In the genomic region with DNA sequence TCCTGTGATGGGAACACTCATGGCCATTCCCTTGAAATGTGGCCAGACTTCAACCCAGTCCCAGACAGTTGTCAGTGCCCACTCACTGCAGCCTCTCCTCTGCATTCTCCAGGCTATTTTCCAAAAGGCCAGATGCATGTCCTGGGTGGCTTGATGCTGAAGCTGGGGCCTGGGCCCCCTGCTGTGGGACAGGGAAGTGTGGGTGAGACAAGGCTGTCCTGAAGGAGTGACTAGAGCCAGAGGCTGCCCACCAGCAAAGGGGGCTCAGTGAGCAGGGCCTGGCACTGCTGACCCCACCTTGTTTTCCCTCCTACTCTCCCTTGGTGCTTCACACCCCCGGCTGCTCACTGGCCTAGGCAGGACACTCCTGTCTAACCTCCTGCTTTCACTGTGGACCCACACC, we compare ENCODE assay signal across 11 cellular contexts. TPM values are rescaled to one million over a fixed set of nuclear protein-coding genes. Genes with fewer than 3 reads are reported as not detected.
DNase-seq lines count a peak whose midpoint lies in the region; ATAC-seq lines count a peak whose summit lies in the region.
"Had no signal": no experiment of that assay in that cellular context is flagged by ENCODE, and none has a peak within 500 bp of the region (broad histone marks: within the 10 kb centered on the region; RNA-seq: fewer than 3 reads in every experiment).

No MANE protein-coding gene starts in this region.

- no peaks in the 10 kb centered on the region for H3K9me3 Mint-ChIP-seq in activated CD4-positive, alpha-beta T cell treated with anti-CD3 and anti-CD28 coated beads for 36 hours (ENCODE audit: low read depth)
- H3K9me3 Mint-ChIP-seq in activated CD8-positive, alpha-beta T cell treated with anti-CD3 and anti-CD28 coated beads, Interleukin-2, amount 10 ng/mL, durations not matched to agents 7 days and 5 days (ENCODE audit: insufficient read depth), result no peaks in the 10 kb centered on the region
- no peaks in the 10 kb centered on the region for H3K9me3 Mint-ChIP-seq in immature natural killer cell
- H3K9me3 Mint-ChIP-seq in stimulated activated effector memory CD8-positive, alpha-beta T cell treated with anti-CD3 and anti-CD28 coated beads, Interleukin-12 subunit alpha, Interleukin-12 subunit beta, amount 100 ng/mL, for 72 hours, result no peaks in the 10 kb centered on the region
- H3K9me3 Mint-ChIP-seq: memory B cell had no signal

- CTCF ChIA-PET in activated CD4-positive, alpha-beta T cell treated with anti-CD3 and anti-CD28 coated beads for 36 hours (lab: Charles Lee), result interaction anchor here (6.0 to 25.3 kb wide), 3 partner anchors 10 to 25 kb away, joined by 92 to 647 read pairs (median 339); a partner anchor contains a TSS
- CTCF ChIA-PET in activated CD8-positive, alpha-beta T cell treated with anti-CD3 and anti-CD28 coated beads, Interleukin-2, amount 10 ng/mL, durations not matched to agents 7 days and 5 days (lab: Charles Lee), result interaction anchor here (5.6 to 29.5 kb wide), 3 partner anchors 9 to 28 kb away, joined by 94 to 1321 read pairs (median 535); a partner anchor contains a TSS

- peaks cover 59% of the 10 kb centered on the region for H3K36me3 Mint-ChIP-seq in activated CD4-positive, alpha-beta T cell treated with anti-CD3 and anti-CD28 coated beads for 36 hours (ENCODE audit: low read depth)
- peaks cover 67% of the 10 kb centered on the region for H3K36me3 Mint-ChIP-seq in activated CD8-positive, alpha-beta T cell treated with anti-CD3 and anti-CD28 coated beads, Interleukin-2, amount 10 ng/mL, durations not matched to agents 7 days and 5 days (ENCODE audit: low read depth)
- H3K36me3 Mint-ChIP-seq in immature natural killer cell, result peaks cover 4 to 13% (median 8%) of the 10 kb centered on the region in 3 donors
- H3K36me3 Mint-ChIP-seq in stimulated activated effector memory CD8-positive, alpha-beta T cell treated with anti-CD3 and anti-CD28 coated beads, Interleukin-12 subunit alpha, Interleukin-12 subunit beta, amount 100 ng/mL, for 72 hours, result peaks cover 66% of the 10 kb centered on the region
- H3K36me3 Mint-ChIP-seq: memory B cell had no signal

- POLR2A ChIA-PET in activated CD4-positive, alpha-beta T cell treated with anti-CD3 and anti-CD28 coated beads for 36 hours (lab: Charles Lee), result interaction anchor here (4.2 to 9.4 kb wide), 3 partner anchors 11 to 28 kb away, joined by 180 to 585 read pairs (median 213); a partner anchor contains a TSS
- POLR2A ChIA-PET in activated CD8-positive, alpha-beta T cell treated with anti-CD3 and anti-CD28 coated beads, Interleukin-2, amount 10 ng/mL, durations not matched to agents 7 days and 5 days (lab: Charles Lee), result interaction anchor here (1.0 to 22.1 kb wide), 6 partner anchors 10 to 259 kb away, joined by 3 to 1664 read pairs (median 210); a partner anchor contains a TSS

- H3K27me3 Mint-ChIP-seq in activated CD4-positive, alpha-beta T cell treated with anti-CD3 and anti-CD28 coated beads for 36 hours, result no peaks in the 10 kb centered on the region
- H3K27me3 Mint-ChIP-seq in activated CD8-positive, alpha-beta T cell treated with anti-CD3 and anti-CD28 coated beads, Interleukin-2, amount 10 ng/mL, durations not matched to agents 7 days and 5 days (ENCODE audit: low read depth), result no peaks in the 10 kb centered on the region
- H3K27me3 Mint-ChIP-seq in immature natural killer cell (ENCODE audit: low read depth in 3 of 3), result peaks cover 4 to 7% (median 5%) of the 10 kb centered on the region in 3 donors
- H3K27me3 Mint-ChIP-seq: memory B cell had no signal

- intact Hi-C loops in activated CD4-positive, alpha-beta T cell treated with anti-CD3 and anti-CD28 coated beads for 36 hours (cut with DNase I, micrococcal nuclease), result no loop called here
- intact Hi-C loops in head of caudate nucleus (cut with DNase I), result no loop called here

- DNase-seq in activated CD4-positive, alpha-beta T cell treated with anti-CD3 and anti-CD28 coated beads for 36 hours, result no peak
- DNase-seq in activated CD4-positive, alpha-beta T cell treated with anti-CD3 and anti-CD28 coated beads for 48 hours, result no peak
- DNase-seq in activated CD8-positive, alpha-beta T cell treated with anti-CD3 and anti-CD28 coated beads, Interleukin-2, amount 10 ng/mL, durations not matched to agents 7 days and 5 days, result no peak
- DNase-seq in immature natural killer cell (no peak), head of caudate nucleus (no peak), T1000 (lab: John Stamatoyannopoulos, UW) (no peak), NCI-H345 treated with DMSO at 0.1 percent for 48 hours (lab: John Stamatoyannopoulos, UW; ENCODE audit: unreplicated experiment) (no peak)
- no peak for DNase-seq in stimulated activated effector memory CD8-positive, alpha-beta T cell treated with anti-CD3 and anti-CD28 coated beads, Interleukin-12 subunit alpha, Interleukin-12 subunit beta, amount 100 ng/mL, for 72 hours (ENCODE audit: low spot score in 2 of 2)
- DNase-seq: NCI-H69; stimulated activated naive CD4-positive, alpha-beta T cell treated with Interleukin-2 at 50 U/mL for 16 hours had no signal

- no peak for ATAC-seq in activated CD4-positive, alpha-beta T cell treated with anti-CD3 and anti-CD28 coated beads for 36 hours
- ATAC-seq in activated CD8-positive, alpha-beta T cell treated with anti-CD3 and anti-CD28 coated beads, Interleukin-2, amount 10 ng/mL, durations not matched to agents 7 days and 5 days, result no peak
- no peak for ATAC-seq in stimulated activated effector memory CD8-positive, alpha-beta T cell treated with anti-CD3 and anti-CD28 coated beads, Interleukin-12 subunit alpha, Interleukin-12 subunit beta, amount 100 ng/mL, for 72 hours

- peak overlapping the region; percentile 100 for H3K27ac Mint-ChIP-seq in activated CD4-positive, alpha-beta T cell treated with anti-CD3 and anti-CD28 coated beads for 36 hours
- H3K27ac Mint-ChIP-seq in activated CD8-positive, alpha-beta T cell treated with anti-CD3 and anti-CD28 coated beads, Interleukin-2, amount 10 ng/mL, durations not matched to agents 7 days and 5 days, result peak overlapping the region; percentile 97
- H3K27ac Mint-ChIP-seq in immature natural killer cell, result peak overlapping the region; percentile 59 to 96 (median 92)
- peak overlapping the region; percentile 99 for H3K27ac Mint-ChIP-seq in stimulated activated effector memory CD8-positive, alpha-beta T cell treated with anti-CD3 and anti-CD28 coated beads, Interleukin-12 subunit alpha, Interleukin-12 subunit beta, amount 100 ng/mL, for 72 hours
- H3K27ac Mint-ChIP-seq: memory B cell had no signal

- H3K4me3 Mint-ChIP-seq in activated CD4-positive, alpha-beta T cell treated with anti-CD3 and anti-CD28 coated beads for 36 hours, result peak overlapping the region; percentile 96
- peak overlapping the region; percentile 94 for H3K4me3 Mint-ChIP-seq in activated CD8-positive, alpha-beta T cell treated with anti-CD3 and anti-CD28 coated beads, Interleukin-2, amount 10 ng/mL, durations not matched to agents 7 days and 5 days
- H3K4me3 Mint-ChIP-seq in immature natural killer cell, result peak overlapping the region in 1 of 5 donors; percentile 29
- peak overlapping the region; percentile 98 for H3K4me3 Mint-ChIP-seq in stimulated activated effector memory CD8-positive, alpha-beta T cell treated with anti-CD3 and anti-CD28 coated beads, Interleukin-12 subunit alpha, Interleukin-12 subunit beta, amount 100 ng/mL, for 72 hours
- H3K4me3 Mint-ChIP-seq: memory B cell had no signal

- peaks cover 80% of the 10 kb centered on the region for H3K4me1 Mint-ChIP-seq in activated CD4-positive, alpha-beta T cell treated with anti-CD3 and anti-CD28 coated beads for 36 hours
- H3K4me1 Mint-ChIP-seq in activated CD8-positive, alpha-beta T cell treated with anti-CD3 and anti-CD28 coated beads, Interleukin-2, amount 10 ng/mL, durations not matched to agents 7 days and 5 days (ENCODE audit: low read depth), result peaks cover 89% of the 10 kb centered on the region
- H3K4me1 Mint-ChIP-seq in immature natural killer cell, result peaks cover 58 to 69% of the 10 kb centered on the region in 2 donors
- peaks cover 80% of the 10 kb centered on the region for H3K4me1 Mint-ChIP-seq in stimulated activated effector memory CD8-positive, alpha-beta T cell treated with anti-CD3 and anti-CD28 coated beads, Interleukin-12 subunit alpha, Interleukin-12 subunit beta, amount 100 ng/mL, for 72 hours

RNA-seq across cellular contexts. Expression of a gene that starts 11.9 kb away (rescaled TPM):
- 100 to 1,000 TPM; 265 to 269 TPM for total RNA-seq in activated CD4-positive, alpha-beta T cell treated with anti-CD3 and anti-CD28 coated beads for 36 hours
- total RNA-seq in activated CD8-positive, alpha-beta T cell treated with anti-CD3 and anti-CD28 coated beads, Interleukin-2, amount 10 ng/mL, durations not matched to agents 7 days and 5 days, result 100 to 1,000 TPM; 380 to 394 TPM
- 10 to 100 TPM in 1 of 3 donors, 1 to 10 TPM in 2; 4.5 to 23.2 (median 7.3) TPM for polyA plus RNA-seq in immature natural killer cell

RNA-seq across cellular contexts. Expression of a gene that starts 17.2 kb away (rescaled TPM):
- total RNA-seq in activated CD4-positive, alpha-beta T cell treated with anti-CD3 and anti-CD28 coated beads for 36 hours, result 100 to 1,000 TPM; 178 to 218 TPM
- 100 to 1,000 TPM; 224 to 225 TPM for total RNA-seq in activated CD8-positive, alpha-beta T cell treated with anti-CD3 and anti-CD28 coated beads, Interleukin-2, amount 10 ng/mL, durations not matched to agents 7 days and 5 days
- 10 to 100 TPM; 57.2 to 92.0 (median 91.2) TPM for polyA plus RNA-seq in immature natural killer cell

RNA-seq across cellular contexts. Expression of a gene that starts 30.4 kb away (rescaled TPM):
- total RNA-seq in activated CD4-positive, alpha-beta T cell treated with anti-CD3 and anti-CD28 coated beads for 36 hours, result 10 to 100 TPM; 61.6 to 77.7 TPM
- 10 to 100 TPM; 83.3 to 86.0 TPM for total RNA-seq in activated CD8-positive, alpha-beta T cell treated with anti-CD3 and anti-CD28 coated beads, Interleukin-2, amount 10 ng/mL, durations not matched to agents 7 days and 5 days
- 10 to 100 TPM; 18.3 to 54.9 (median 29.7) TPM for polyA plus RNA-seq in immature natural killer cell

RNA-seq across cellular contexts. Expression of a gene that starts 32.2 kb away (rescaled TPM):
- 10 to 100 TPM; 31.7 to 31.9 TPM for total RNA-seq in activated CD4-positive, alpha-beta T cell treated with anti-CD3 and anti-CD28 coated beads for 36 hours
- 10 to 100 TPM; 58.5 to 61.6 TPM for total RNA-seq in activated CD8-positive, alpha-beta T cell treated with anti-CD3 and anti-CD28 coated beads, Interleukin-2, amount 10 ng/mL, durations not matched to agents 7 days and 5 days
- polyA plus RNA-seq in immature natural killer cell, result 10 to 100 TPM in 2 of 3 donors, 1 to 10 TPM in 1; 8.8 to 28.8 (median 11.5) TPM
